13 cellular contexts compared by ENCODE assay signal in genomic region chr7:16915405-16915804, GRCh38. TPM values are rescaled to one million over a fixed set of nuclear protein-coding genes. Genes with fewer than 3 reads are reported as not detected.
A peak's percentile ranks its signal among the peaks of the same experiment; 100 is the strongest.
DNase-seq lines count a peak whose midpoint lies in the region; ATAC-seq, FAIRE-seq and TF ChIP-seq lines count a peak whose summit lies in the region.
"Had no signal": no experiment of that assay in that cellular context is flagged by ENCODE, and none has a peak within 500 bp of the region (broad histone marks: within the 10 kb centered on the region; RNA-seq: fewer than 3 reads in every experiment).

No MANE protein-coding gene starts in this region.

- intact Hi-C loops in activated naive CD4-positive, alpha-beta T cell treated with anti-CD3 and anti-CD28 coated beads for 36 hours (cut with micrococcal nuclease) = no loop called here
- intact Hi-C loops in posterior vena cava (cut with DNase I) = no loop called here

- no peak overlapping the region for H3K27ac Mint-ChIP-seq in activated naive CD4-positive, alpha-beta T cell treated with anti-CD3 and anti-CD28 coated beads, Interleukin-2, amount 50 U/mL, for 72 hours
- no peak overlapping the region for H3K27ac Mint-ChIP-seq in activated naive CD4-positive, alpha-beta T cell treated with anti-CD3 and anti-CD28 coated beads for 36 hours
- H3K27ac Mint-ChIP-seq: activated naive CD4-positive, alpha-beta T cell treated with anti-CD3 and anti-CD28 coated beads, Interleukin-2, amount 50 U/mL, for 24 hours; WTC11 had no signal

- H3K4me1 Mint-ChIP-seq in activated naive CD4-positive, alpha-beta T cell treated with anti-CD3 and anti-CD28 coated beads for 36 hours (ENCODE audit: low read depth) = no peaks in the 10 kb centered on the region
- H3K4me1 Mint-ChIP-seq: activated naive CD4-positive, alpha-beta T cell treated with anti-CD3 and anti-CD28 coated beads, Interleukin-2, amount 50 U/mL, for 24 hours had no signal

- DNase-seq in activated naive CD4-positive, alpha-beta T cell treated with anti-CD3 and anti-CD28 coated beads, Interleukin-2, amount 50 U/mL, for 72 hours (ENCODE audit: low spot score in 2 of 2) = no peak
- DNase-seq in activated naive CD4-positive, alpha-beta T cell treated with anti-CD3 and anti-CD28 coated beads for 36 hours = no peak
- DNase-seq in SK-MEL-5 (ENCODE audit: low read depth, low spot score) (peak; percentile 59), fibroblast of the conjunctiva (ENCODE audit: low read depth) (peak; percentile 74), urothelium cell line (ENCODE audit: low spot score) (peak; percentile 70), DMS53 treated with DMSO at 0.1 percent for 48 hours (lab: John Stamatoyannopoulos, UW; ENCODE audit: unreplicated experiment) (no peak), omental fat pad (ENCODE audit: low spot score) (no peak), posterior vena cava (ENCODE audit: low spot score) (no peak)
- DNase-seq: C1 segment of cervical spinal cord; lower lobe of right lung; stimulated activated naive CD4-positive, alpha-beta T cell had no signal

- peak; percentile 45 to 90 for ATAC-seq in activated naive CD4-positive, alpha-beta T cell treated with anti-CD3 and anti-CD28 coated beads, Interleukin-2, amount 50 U/mL, for 72 hours
- ATAC-seq in omental fat pad (ENCODE audit: low FRiP score) = no peak

- no peak overlapping the region for H3K4me3 Mint-ChIP-seq in activated naive CD4-positive, alpha-beta T cell treated with anti-CD3 and anti-CD28 coated beads for 36 hours
- H3K4me3 Mint-ChIP-seq: activated naive CD4-positive, alpha-beta T cell treated with anti-CD3 and anti-CD28 coated beads, Interleukin-2, amount 50 U/mL, for 24 hours; WTC11 had no signal

- no peaks in the 10 kb centered on the region for H3K36me3 Mint-ChIP-seq in activated naive CD4-positive, alpha-beta T cell treated with anti-CD3 and anti-CD28 coated beads, Interleukin-2, amount 50 U/mL, for 72 hours
- H3K36me3 Mint-ChIP-seq in activated naive CD4-positive, alpha-beta T cell treated with anti-CD3 and anti-CD28 coated beads for 36 hours (ENCODE audit: low read depth) = no peaks in the 10 kb centered on the region
- H3K36me3 Mint-ChIP-seq: activated naive CD4-positive, alpha-beta T cell treated with anti-CD3 and anti-CD28 coated beads, Interleukin-2, amount 50 U/mL, for 24 hours; WTC11 had no signal

- FAIRE-seq in urothelium cell line (lab: Jason Lieb, UNC) = no peak

- peaks cover 0 to 14% of the 10 kb centered on the region in 2 donors for H3K9me3 Mint-ChIP-seq in activated naive CD4-positive, alpha-beta T cell treated with anti-CD3 and anti-CD28 coated beads, Interleukin-2, amount 50 U/mL, for 72 hours
- H3K9me3 Mint-ChIP-seq in activated naive CD4-positive, alpha-beta T cell treated with anti-CD3 and anti-CD28 coated beads for 36 hours = no peaks in the 10 kb centered on the region
- H3K9me3 Mint-ChIP-seq: activated naive CD4-positive, alpha-beta T cell treated with anti-CD3 and anti-CD28 coated beads, Interleukin-2, amount 50 U/mL, for 24 hours had no signal

- CTCF ChIA-PET in activated naive CD4-positive, alpha-beta T cell treated with anti-CD3 and anti-CD28 coated beads for 36 hours (lab: Charles Lee) = interaction anchor here (1.5 kb wide), 1 partner anchor 312 kb away, joined by 3 read pairs; no protein-coding TSS in a partner anchor

- TF ChIP-seq CTCF in omental fat pad (IDR thresholded peaks at IDR 0.05) = no peak

- in situ Hi-C loops in SK-MEL-5 (cut with HindIII; ENCODE audit: low pct_unique_long_range_greater_than_20kb, low sequenced_read_pairs) = no loop called here

- H3K27me3 Mint-ChIP-seq in activated naive CD4-positive, alpha-beta T cell treated with anti-CD3 and anti-CD28 coated beads for 36 hours (ENCODE audit: low read depth) = no peaks in the 10 kb centered on the region

RNA-seq across cellular contexts. Expression of gene AGR3, which starts 33.6 kb away (rescaled TPM):
- not detected for total RNA-seq in activated naive CD4-positive, alpha-beta T cell treated with anti-CD3 and anti-CD28 coated beads, Interleukin-2, amount 50 U/mL, for 72 hours
- total RNA-seq in activated naive CD4-positive, alpha-beta T cell treated with anti-CD3 and anti-CD28 coated beads for 36 hours = not detected
- not detected in 2 replicates for total RNA-seq in SK-MEL-5 (2014; rRNA removed; shearing (Covaris generic))
- not detected in 2 replicates for polyA plus RNA-seq in SK-MEL-5 (2015; cell fraction: cytosol; rRNA removed)
- polyA plus RNA-seq in SK-MEL-5 (2015; cell fraction: nucleus; rRNA removed) = not detected in 2 replicates
- total RNA-seq in omental fat pad (not detected), posterior vena cava (not detected)
- total RNA-seq: WTC11 had no signal

Comparison
In these comparisons a context has a peak if more than half of its experiments do, and no peak if none do; other contexts are left out.
1. DNase-seq: peak in SK-MEL-5 (single experiment), fibroblast of the conjunctiva (single experiment) and urothelium cell line (single experiment); none in activated naive CD4-positive, alpha-beta T cell treated with anti-CD3 and anti-CD28 coated beads, Interleukin-2, amount 50 U/mL, for 72 hours (0 of 2), activated naive CD4-positive, alpha-beta T cell treated with anti-CD3 and anti-CD28 coated beads for 36 hours (single experiment), DMS53 treated with DMSO at 0.1 percent for 48 hours (single experiment), omental fat pad (single experiment) and posterior vena cava (single experiment).